1 cellular context compared by ENCODE assay signal in the genomic region with DNA sequence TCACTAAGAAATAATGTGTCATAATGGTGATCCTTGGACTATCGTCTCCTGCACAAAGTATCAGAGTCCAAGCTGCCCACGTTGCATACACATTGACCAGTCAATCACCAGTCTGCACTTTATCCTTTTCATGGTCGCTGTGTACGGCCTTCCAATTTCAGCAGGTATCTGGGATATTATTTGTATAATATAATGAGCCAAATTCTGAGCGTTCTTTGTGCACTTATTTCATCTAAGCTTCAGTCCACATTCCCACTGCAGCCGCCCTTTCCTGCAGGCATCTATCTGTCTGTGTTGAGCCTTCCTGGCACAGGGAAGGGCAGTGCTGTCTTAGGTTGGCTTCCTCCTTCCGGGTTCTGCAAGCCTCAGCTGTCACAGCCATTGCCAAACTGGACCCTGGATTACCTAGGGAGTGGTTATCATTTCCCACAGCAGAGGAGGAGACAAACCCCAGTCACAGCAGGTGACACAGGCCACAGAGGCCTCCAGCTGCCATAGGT.
TF ChIP-seq lines count a peak whose summit lies in the region.

No MANE protein-coding gene starts in this region.

TF ChIP-seq in HepG2, 621 proteins besides CTCF, POLR2A, EP300 and RAD21 (continued from another document and continues in another):
- no peak for TF ChIP-seq ZNF441 (CRISPR knock-in tag; IDR thresholded peaks at IDR 0.05; ENCODE audit: borderline replicate concordance)
- no peak for TF ChIP-seq CEBPG (CRISPR knock-in tag; IDR thresholded peaks at IDR 0.05)
- no peak for TF ChIP-seq ZNF569 (CRISPR knock-in tag; IDR thresholded peaks at IDR 0.05; ENCODE audit: borderline replicate concordance)
- TF ChIP-seq ZMYM4 (CRISPR knock-in tag; IDR thresholded peaks at IDR 0.05), result no peak
- peak; percentile 94 for TF ChIP-seq ELF1 (CRISPR knock-in tag; IDR thresholded peaks at IDR 0.05)
- no peak for TF ChIP-seq MAFG (CRISPR knock-in tag; IDR thresholded peaks at IDR 0.05)
- TF ChIP-seq RBM22 (optimal IDR thresholded peaks at IDR 0.05; ENCODE audit: low read length), result no peak
- TF ChIP-seq ZNF138 (CRISPR knock-in tag; IDR thresholded peaks at IDR 0.05; ENCODE audit: low read depth), result no peak
- TF ChIP-seq GTF2F1 (IDR thresholded peaks at IDR 0.05; ENCODE audit: low read length), result no peak
- TF ChIP-seq ZFX (CRISPR knock-in tag; IDR thresholded peaks at IDR 0.05; ENCODE audit: low read depth), result 0 out of 2 replicates have a peak, but pooled peaks have one; percentile 46
- TF ChIP-seq ZNF160 (CRISPR knock-in tag; IDR thresholded peaks at IDR 0.05), result no peak; the same call in 1 of the 2 replicates
- TF ChIP-seq ZNF574 (CRISPR knock-in tag; IDR thresholded peaks at IDR 0.05), result peak; percentile 42; the same call in 1 of the 2 replicates
- no peak for TF ChIP-seq KDM4B (CRISPR knock-in tag; IDR thresholded peaks at IDR 0.05)
- no peak for TF ChIP-seq MXD1 (CRISPR knock-in tag; IDR thresholded peaks at IDR 0.05)
- TF ChIP-seq ZNF629 (CRISPR knock-in tag; conservative IDR thresholded peaks at IDR 0.05), result no peak
- TF ChIP-seq SMYD3 (CRISPR knock-in tag; IDR thresholded peaks at IDR 0.05), result no peak
- TF ChIP-seq, protein P1, sequence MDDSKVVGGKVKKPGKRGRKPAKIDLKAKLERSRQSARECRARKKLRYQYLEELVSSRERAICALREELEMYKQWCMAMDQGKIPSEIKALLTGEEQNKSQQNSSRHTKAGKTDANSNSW (CRISPR knock-in tag; IDR thresholded peaks at IDR 0.05; ENCODE audit: borderline replicate concordance), result no peak
- no peak for TF ChIP-seq ZNF775 (CRISPR knock-in tag; IDR thresholded peaks at IDR 0.05; ENCODE audit: borderline replicate concordance)
- TF ChIP-seq, protein P2, sequence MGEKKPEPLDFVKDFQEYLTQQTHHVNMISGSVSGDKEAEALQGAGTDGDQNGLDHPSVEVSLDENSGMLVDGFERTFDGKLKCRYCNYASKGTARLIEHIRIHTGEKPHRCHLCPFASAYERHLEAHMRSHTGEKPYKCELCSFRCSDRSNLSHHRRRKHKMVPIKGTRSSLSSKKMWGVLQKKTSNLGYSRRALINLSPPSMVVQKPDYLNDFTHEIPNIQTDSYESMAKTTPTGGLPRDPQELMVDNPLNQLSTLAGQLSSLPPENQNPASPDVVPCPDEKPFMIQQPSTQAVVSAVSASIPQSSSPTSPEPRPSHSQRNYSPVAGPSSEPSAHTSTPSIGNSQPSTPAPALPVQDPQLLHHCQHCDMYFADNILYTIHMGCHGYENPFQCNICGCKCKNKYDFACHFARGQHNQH (CRISPR knock-in tag; IDR thresholded peaks at IDR 0.05), result no peak; the same call in 1 of the 2 replicates
- no peak for TF ChIP-seq ZNF777 (CRISPR knock-in tag; IDR thresholded peaks at IDR 0.05)
- TF ChIP-seq NFKB2 (CRISPR knock-in tag; IDR thresholded peaks at IDR 0.05; ENCODE audit: borderline replicate concordance), result 0 out of 2 replicates have a peak, but pooled peaks have one; percentile 31
- peak; percentile 27; the same call in 1 of the 2 replicates for TF ChIP-seq ZNF232 (CRISPR knock-in tag; IDR thresholded peaks at IDR 0.05; ENCODE audit: borderline replicate concordance)
- no peak for TF ChIP-seq ZNF782 (CRISPR knock-in tag; IDR thresholded peaks at IDR 0.05; ENCODE audit: borderline replicate concordance)
- TF ChIP-seq ZNF274 (CRISPR knock-in tag; IDR thresholded peaks at IDR 0.05), result no peak
- no peak for TF ChIP-seq ZNF879 (CRISPR knock-in tag; IDR thresholded peaks at IDR 0.05)
- TF ChIP-seq KLF12 (CRISPR knock-in tag; IDR thresholded peaks at IDR 0.05; ENCODE audit: borderline replicate concordance), result 0 out of 2 replicates have a peak, but pooled peaks have one; percentile 28
- no peak for TF ChIP-seq MZF1 (CRISPR knock-in tag; IDR thresholded peaks at IDR 0.05; ENCODE audit: borderline replicate concordance)
- TF ChIP-seq, protein P3, sequence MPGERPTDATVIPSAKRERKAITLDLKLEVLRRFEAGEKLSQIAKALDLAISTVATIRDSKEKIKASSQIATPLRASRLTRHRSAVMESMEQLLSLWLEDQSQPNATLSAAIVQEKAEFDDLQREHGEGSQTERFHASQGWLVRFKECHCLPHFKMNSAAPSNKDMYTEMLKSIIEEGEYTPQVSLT (CRISPR knock-in tag; IDR thresholded peaks at IDR 0.05; ENCODE audit: borderline replicate concordance, low read depth), result no peak
- TF ChIP-seq CBX2 (IDR thresholded peaks at IDR 0.05; ENCODE audit: low read depth, low read length), result no peak
- no peak for TF ChIP-seq CBX2 (CRISPR knock-in tag; IDR thresholded peaks at IDR 0.05; ENCODE audit: low read depth)
- TF ChIP-seq FOXO1 (CRISPR knock-in tag; IDR thresholded peaks at IDR 0.05), result no peak; the same call in 1 of the 2 replicates
- TF ChIP-seq MEIS1 (CRISPR knock-in tag; IDR thresholded peaks at IDR 0.05; ENCODE audit: borderline replicate concordance), result 0 out of 2 replicates have a peak, but pooled peaks have one; percentile 50
- 0 out of 2 replicates have a peak, but pooled peaks have one; percentile 37 for TF ChIP-seq ZNF747 (CRISPR knock-in tag; IDR thresholded peaks at IDR 0.05; ENCODE audit: borderline replicate concordance)
- TF ChIP-seq DNMT3B (CRISPR knock-in tag; conservative IDR thresholded peaks at IDR 0.05), result no peak
- 0 out of 2 replicates have a peak, but pooled peaks have one; percentile 24 for TF ChIP-seq ZFP36L1 (CRISPR knock-in tag; IDR thresholded peaks at IDR 0.05)
- TF ChIP-seq UBTF (CRISPR knock-in tag; IDR thresholded peaks at IDR 0.05), result no peak
- peak; percentile 94 for TF ChIP-seq HNF4A (CRISPR knock-in tag; IDR thresholded peaks at IDR 0.05)
- TF ChIP-seq, protein P4, sequence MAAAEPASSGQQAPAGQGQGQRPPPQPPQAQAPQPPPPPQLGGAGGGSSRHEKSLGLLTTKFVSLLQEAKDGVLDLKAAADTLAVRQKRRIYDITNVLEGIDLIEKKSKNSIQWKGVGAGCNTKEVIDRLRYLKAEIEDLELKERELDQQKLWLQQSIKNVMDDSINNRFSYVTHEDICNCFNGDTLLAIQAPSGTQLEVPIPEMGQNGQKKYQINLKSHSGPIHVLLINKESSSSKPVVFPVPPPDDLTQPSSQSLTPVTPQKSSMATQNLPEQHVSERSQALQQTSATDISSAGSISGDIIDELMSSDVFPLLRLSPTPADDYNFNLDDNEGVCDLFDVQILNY (CRISPR knock-in tag; conservative IDR thresholded peaks at IDR 0.05), result no peak
- no peak for TF ChIP-seq HDAC2 (CRISPR knock-in tag; IDR thresholded peaks at IDR 0.05)
- no peak for TF ChIP-seq ZNF766 (CRISPR knock-in tag; IDR thresholded peaks at IDR 0.05; ENCODE audit: borderline replicate concordance)
- no peak for TF ChIP-seq POLR2AphosphoS2 (IDR thresholded peaks at IDR 0.05; ENCODE audit: low read depth, low read length)
- no peak for TF ChIP-seq RELA (CRISPR knock-in tag; IDR thresholded peaks at IDR 0.05)
- TF ChIP-seq, protein P5, sequence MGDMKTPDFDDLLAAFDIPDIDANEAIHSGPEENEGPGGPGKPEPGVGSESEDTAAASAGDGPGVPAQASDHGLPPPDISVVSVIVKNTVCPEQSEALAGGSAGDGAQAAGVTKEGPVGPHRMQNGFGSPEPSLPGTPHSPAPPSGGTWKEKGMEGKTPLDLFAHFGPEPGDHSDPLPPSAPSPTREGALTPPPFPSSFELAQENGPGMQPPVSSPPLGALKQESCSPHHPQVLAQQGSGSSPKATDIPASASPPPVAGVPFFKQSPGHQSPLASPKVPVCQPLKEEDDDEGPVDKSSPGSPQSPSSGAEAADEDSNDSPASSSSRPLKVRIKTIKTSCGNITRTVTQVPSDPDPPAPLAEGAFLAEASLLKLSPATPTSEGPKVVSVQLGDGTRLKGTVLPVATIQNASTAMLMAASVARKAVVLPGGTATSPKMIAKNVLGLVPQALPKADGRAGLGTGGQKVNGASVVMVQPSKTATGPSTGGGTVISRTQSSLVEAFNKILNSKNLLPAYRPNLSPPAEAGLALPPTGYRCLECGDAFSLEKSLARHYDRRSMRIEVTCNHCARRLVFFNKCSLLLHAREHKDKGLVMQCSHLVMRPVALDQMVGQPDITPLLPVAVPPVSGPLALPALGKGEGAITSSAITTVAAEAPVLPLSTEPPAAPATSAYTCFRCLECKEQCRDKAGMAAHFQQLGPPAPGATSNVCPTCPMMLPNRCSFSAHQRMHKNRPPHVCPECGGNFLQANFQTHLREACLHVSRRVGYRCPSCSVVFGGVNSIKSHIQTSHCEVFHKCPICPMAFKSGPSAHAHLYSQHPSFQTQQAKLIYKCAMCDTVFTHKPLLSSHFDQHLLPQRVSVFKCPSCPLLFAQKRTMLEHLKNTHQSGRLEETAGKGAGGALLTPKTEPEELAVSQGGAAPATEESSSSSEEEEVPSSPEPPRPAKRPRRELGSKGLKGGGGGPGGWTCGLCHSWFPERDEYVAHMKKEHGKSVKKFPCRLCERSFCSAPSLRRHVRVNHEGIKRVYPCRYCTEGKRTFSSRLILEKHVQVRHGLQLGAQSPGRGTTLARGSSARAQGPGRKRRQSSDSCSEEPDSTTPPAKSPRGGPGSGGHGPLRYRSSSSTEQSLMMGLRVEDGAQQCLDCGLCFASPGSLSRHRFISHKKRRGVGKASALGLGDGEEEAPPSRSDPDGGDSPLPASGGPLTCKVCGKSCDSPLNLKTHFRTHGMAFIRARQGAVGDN (CRISPR knock-in tag; IDR thresholded peaks at IDR 0.05), result peak; percentile 36; the same call in 1 of the 2 replicates
- TF ChIP-seq SMAD3 (CRISPR knock-in tag; IDR thresholded peaks at IDR 0.05), result no peak
- TF ChIP-seq GLI4 (CRISPR knock-in tag; IDR thresholded peaks at IDR 0.05; ENCODE audit: borderline replicate concordance), result no peak
- TF ChIP-seq YY1 (IDR thresholded peaks at IDR 0.05; ENCODE audit: insufficient read depth, insufficient replicate concordance, low read depth, low read length), result no peak
- no peak for TF ChIP-seq CAMTA2 (CRISPR knock-in tag; IDR thresholded peaks at IDR 0.05; ENCODE audit: borderline replicate concordance)
- TF ChIP-seq, protein P6, sequence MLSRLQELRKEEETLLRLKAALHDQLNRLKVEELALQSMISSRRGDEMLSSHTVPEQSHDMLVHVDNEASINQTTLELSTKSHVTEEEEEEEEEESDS (CRISPR knock-in tag; IDR thresholded peaks at IDR 0.05; ENCODE audit: borderline replicate concordance), result no peak
- no peak for TF ChIP-seq THRA (CRISPR knock-in tag; IDR thresholded peaks at IDR 0.05; ENCODE audit: borderline replicate concordance)
- TF ChIP-seq ZBTB26 (CRISPR knock-in tag; IDR thresholded peaks at IDR 0.05; ENCODE audit: borderline replicate concordance), result no peak
- TF ChIP-seq ZNF12 (CRISPR knock-in tag; IDR thresholded peaks at IDR 0.05), result no peak
- no peak for TF ChIP-seq ZNF136 (CRISPR knock-in tag; IDR thresholded peaks at IDR 0.05; ENCODE audit: low read depth)
